ENCODE assay signal across 9 cellular contexts in the genomic region with DNA sequence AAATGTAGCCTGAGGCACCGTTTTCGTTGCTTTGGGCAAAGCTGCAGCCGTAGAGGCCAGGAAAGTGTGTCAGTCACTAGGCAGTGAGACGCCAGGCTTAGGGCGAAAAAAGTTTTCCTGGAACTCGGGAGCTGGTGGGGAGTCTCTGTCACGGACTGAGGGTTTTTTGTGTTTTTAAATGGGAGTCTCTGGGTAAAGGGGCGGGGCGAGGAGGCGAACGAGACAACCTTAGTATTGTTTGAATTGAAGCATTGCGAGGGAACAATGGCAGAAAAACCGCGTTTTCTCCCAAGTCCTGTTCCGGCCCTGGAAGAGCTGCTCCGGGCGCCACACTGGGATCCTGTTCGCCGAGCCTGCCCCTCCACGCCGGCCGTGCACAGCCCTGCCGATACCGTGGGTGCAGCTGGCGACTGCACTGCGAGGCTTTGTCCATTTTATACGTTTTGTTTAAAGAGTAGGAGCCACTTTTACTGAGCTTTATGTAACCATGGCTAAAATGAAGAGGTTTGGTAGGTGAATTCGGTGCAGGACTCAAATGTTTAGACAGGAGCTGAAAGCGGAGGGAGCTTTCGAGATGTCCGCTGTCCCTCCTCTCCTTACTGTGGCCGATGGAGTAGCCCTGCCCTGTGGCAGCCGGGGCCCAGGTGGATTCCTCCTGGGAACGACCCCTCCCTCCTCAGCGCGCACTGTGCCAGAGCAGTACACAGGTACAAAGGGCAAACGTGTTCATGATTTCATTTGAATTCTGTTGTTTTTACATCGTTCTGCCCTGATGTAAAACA. TPM values are rescaled to one million over a fixed set of nuclear protein-coding genes. Genes with fewer than 3 reads are reported as not detected.
DNase-seq lines count a peak whose midpoint lies in the region; ATAC-seq, FAIRE-seq and TF ChIP-seq lines count a peak whose summit lies in the region.
"Had no signal": no experiment of that assay in that cellular context is flagged by ENCODE, and none has a peak within 500 bp of the region (broad histone marks: within the 10 kb centered on the region; RNA-seq: fewer than 3 reads in every experiment).

No MANE protein-coding gene starts in this region.

- H3K36me3 ChIP-seq in bronchial epithelial cell (ENCODE audit: control insufficient read depth, insufficient read depth, low read length) (no peaks in the 10 kb centered on the region), thyroid gland (no peaks in the 10 kb centered on the region)

- peak in 2 of 3 experiments; percentile 72 for DNase-seq in NCI-H1417 (lab: John Stamatoyannopoulos, UW)
- no peak for DNase-seq in NCI-H1417 treated with DMSO at 0.1 percent for 48 hours (lab: John Stamatoyannopoulos, UW)
- peak; percentile 32 for DNase-seq in bronchial epithelial cell (ENCODE audit: low read depth)
- peak; percentile 25 to 55 for DNase-seq in left colon
- peak; percentile 77 to 80 for DNase-seq in thyroid gland
- DNase-seq in activated CD4-positive, CD25-positive, alpha-beta regulatory T cell treated with anti-CD3 and anti-CD28 coated beads, Interleukin-2, amount 50 U/mL, for 72 hours: no peak
- DNase-seq in effector memory CD8-positive, alpha-beta T cell: no peak
- no peak for DNase-seq in NCI-H128 (lab: John Stamatoyannopoulos, UW; ENCODE audit: unreplicated experiment)
- DNase-seq: 8988T had no signal

- TF ChIP-seq CTCF in bronchial epithelial cell (IDR thresholded peaks at IDR 0.05; ENCODE audit: insufficient read depth, low read length, severe bottlenecking): no peak
- no peak for TF ChIP-seq CTCF in thyroid gland (IDR thresholded peaks at IDR 0.05)

- no peaks in the 10 kb centered on the region for H3K9me3 Mint-ChIP-seq in effector memory CD8-positive, alpha-beta T cell

- no peaks in the 10 kb centered on the region for H3K27me3 ChIP-seq in bronchial epithelial cell (ENCODE audit: control insufficient read depth, insufficient read depth, low read length)
- H3K27me3 ChIP-seq in thyroid gland: no peaks in the 10 kb centered on the region

- peaks cover 51 to 68% of the 10 kb centered on the region in 2 donors for H3K4me1 ChIP-seq in thyroid gland

- H3K36me3 Mint-ChIP-seq in effector memory CD8-positive, alpha-beta T cell (ENCODE audit: insufficient read depth): no peaks in the 10 kb centered on the region

- WGBS in thyroid gland, 2 donors: 1 to 2% methylated on average over 37 to 38 of the region's 38 CpGs

- H3K9me3 ChIP-seq in thyroid gland: no peaks in the 10 kb centered on the region

- peak in 1 of 2 donors; percentile 60 for TF ChIP-seq POLR2A in thyroid gland (IDR thresholded peaks at IDR 0.05)

- intact Hi-C loops in left colon (cut with DNase I, micrococcal nuclease): no loop called here
- intact Hi-C loops in thyroid gland (cut with DNase I): no loop called here

- peak; percentile 73 for ATAC-seq in left colon
- no peak for ATAC-seq in effector memory CD8-positive, alpha-beta T cell (replicated peaks)

- H3K27ac ChIP-seq in thyroid gland: peak overlapping the region; percentile 90 to 99 (median 93)

- no peak overlapping the region for H3K27ac Mint-ChIP-seq in effector memory CD8-positive, alpha-beta T cell

- H3K4me3 ChIP-seq in bronchial epithelial cell (ENCODE audit: low read depth, low read length) (peak overlapping the region; percentile 57), thyroid gland (replicated peaks in 1 of 3) (peak overlapping the region; percentile 76 to 97 (median 76))

- peaks cover 49 to 69% of the 10 kb centered on the region in 2 donors for H3K27me3 Mint-ChIP-seq in effector memory CD8-positive, alpha-beta T cell

- FAIRE-seq in bronchial epithelial cell (lab: Jason Lieb, UNC): no peak

- peaks cover 0 to 2% of the 10 kb centered on the region in 2 donors for H3K4me1 Mint-ChIP-seq in effector memory CD8-positive, alpha-beta T cell (ENCODE audit: low read depth in 2 of 2)

- no peak overlapping the region for H3K4me3 Mint-ChIP-seq in effector memory CD8-positive, alpha-beta T cell

RNA-seq across cellular contexts. Expression of a gene that starts 1.5 kb away (rescaled TPM):
- total RNA-seq in bronchial epithelial cell: 7.6 and 21.4 TPM in 2 replicates
- total RNA-seq in left colon: 10 to 100 TPM; 35.3 to 79.7 TPM
- 100 to 1,000 TPM in 3 of 4 donors, 10 to 100 TPM in 1; 97.6 to 193 (median 131) TPM for total RNA-seq in thyroid gland

RNA-seq across cellular contexts. Expression of a gene that starts 1.6 kb away (rescaled TPM):
- 3.6 and 7.4 TPM in 2 replicates for total RNA-seq in bronchial epithelial cell
- 10 to 100 TPM; 19.6 to 65.3 TPM for total RNA-seq in left colon
- total RNA-seq in thyroid gland: 100 to 1,000 TPM in 2 of 4 donors, 10 to 100 TPM in 2; 71.3 to 161 (median 112) TPM

Comparison
In these comparisons a context has a peak if more than half of its experiments do, and no peak if none do; other contexts are left out.
1. DNase-seq: peak in NCI-H1417 (2 of 3), bronchial epithelial cell (single experiment), left colon (2 of 2) and thyroid gland (2 of 2); none in NCI-H1417 treated with DMSO at 0.1 percent for 48 hours (single experiment), activated CD4-positive, CD25-positive, alpha-beta regulatory T cell treated with anti-CD3 and anti-CD28 coated beads, Interleukin-2, amount 50 U/mL, for 72 hours (single experiment), effector memory CD8-positive, alpha-beta T cell (0 of 3) and NCI-H128 (single experiment).